8 cellular contexts compared by ENCODE assay signal in the genomic region with DNA sequence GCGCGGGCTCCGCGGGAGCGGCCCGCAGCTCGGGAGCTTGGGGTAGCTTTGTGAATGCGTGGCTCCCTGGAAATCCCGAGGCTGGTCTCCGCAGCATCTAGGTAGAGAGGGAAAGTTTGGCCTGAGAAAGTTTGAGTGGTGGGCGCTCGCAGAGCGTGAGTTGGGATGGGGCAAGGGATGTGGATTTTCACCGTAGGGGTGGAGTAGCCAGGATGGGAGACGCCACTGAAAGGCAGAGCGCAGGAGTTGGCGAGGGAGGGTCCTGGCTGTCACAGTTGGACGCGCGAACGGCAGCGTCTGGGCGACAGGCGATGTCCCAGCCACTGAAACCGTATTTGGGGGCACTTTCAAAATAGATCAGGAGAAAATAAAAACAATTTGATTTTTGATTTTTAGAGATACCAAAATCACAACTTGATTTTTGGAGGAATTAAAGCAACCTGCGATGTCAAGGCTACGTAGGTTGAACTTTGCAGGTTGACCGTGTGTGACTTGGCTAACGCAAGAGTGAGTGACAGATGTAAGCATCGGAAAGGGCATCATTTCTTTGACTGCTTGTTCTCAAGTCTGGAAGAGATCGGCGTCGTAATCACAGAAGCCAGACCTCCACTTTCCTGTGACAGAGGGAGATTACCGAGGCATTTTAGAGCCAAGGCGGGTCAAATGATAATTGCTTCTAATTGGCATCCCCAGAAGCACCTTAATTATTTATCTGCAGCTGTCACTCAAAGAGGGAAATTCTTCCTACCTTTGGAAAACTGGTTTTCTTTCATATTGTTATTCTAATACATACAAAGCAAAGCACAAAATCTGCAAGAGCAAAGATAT. TPM values are rescaled to one million over a fixed set of nuclear protein-coding genes. Genes with fewer than 3 reads are reported as not detected.
DNase-seq lines count a peak whose midpoint lies in the region; ATAC-seq, FAIRE-seq and TF ChIP-seq lines count a peak whose summit lies in the region.

No MANE protein-coding gene starts in this region.

- 2% methylated on average over 34 of the region's 35 CpGs for WGBS in SK-N-SH (ENCODE audit: low lambda C conversion rate)

- ATAC-seq in SK-N-SH treated with all-trans-retinoic acid at 6 μM for 48 hours (no peak), GM18873 (IDR thresholded peaks at IDR 0.05; ENCODE audit: low FRiP score, unreplicated experiment) (no peak), HG02759 (IDR thresholded peaks at IDR 0.05; ENCODE audit: unreplicated experiment) (no peak)

- H3K27ac ChIP-seq in SK-N-SH (ENCODE audit: low read depth in 2 of 2, low read length in 1 of 2) (no peak overlapping the region), endothelial cell of umbilical vein (ENCODE audit: insufficient read depth, low read depth, low read length) (peak overlapping the region; percentile 23)

- H3K27me3 Mint-ChIP-seq in nephron progenitor cell (ENCODE audit: low read depth, poor library complexity): no peaks in the 10 kb centered on the region

- no peaks in the 10 kb centered on the region for H3K9me1 ChIP-seq in endothelial cell of umbilical vein (replicated peaks; ENCODE audit: control insufficient read depth, extremely low read depth, insufficient read depth, low read length)

- dilution Hi-C loops in endothelial cell of umbilical vein (cut with MboI; ENCODE audit: extremely low pct_ligation_motif_present, low sequenced_read_pairs): no loop called here

- intact Hi-C loops in endothelial cell of umbilical vein (cut with micrococcal nuclease): loop anchor here (1.0 to 5.0 kb wide), 10 partner anchors 30 to 878 kb away; a partner anchor contains a TSS

- DNase-seq in SK-N-SH (no peak), RPMI8226 (peak; percentile 30), endothelial cell of umbilical vein (ENCODE audit: low read depth, low spot score) (no peak), nephron progenitor cell (peak; percentile 60)
- DNase-seq in effector CD8-positive, alpha-beta T cell (lab: John Stamatoyannopoulos, UW): no peak

- H3K79me2 ChIP-seq in SK-N-SH (ENCODE audit: insufficient read depth) (no peaks in the 10 kb centered on the region), endothelial cell of umbilical vein (ENCODE audit: control insufficient read depth, insufficient read depth, low read length) (no peaks in the 10 kb centered on the region)

- H3F3A ChIP-seq in SK-N-SH (replicated peaks; ENCODE audit: insufficient read depth): no peaks in the 10 kb centered on the region

- H3K36me3 ChIP-seq in SK-N-SH (replicated peaks in 1 of 2; ENCODE audit: control insufficient read depth in 1 of 2, insufficient read depth in 2 of 2, low read length in 1 of 2): no peaks in the 10 kb centered on the region
- H3K36me3 ChIP-seq in endothelial cell of umbilical vein (ENCODE audit: control insufficient read depth in 2 of 2, extremely low read depth in 1 of 2, insufficient read depth in 2 of 2, low read length in 2 of 2): no peaks in the 10 kb centered on the region

- peaks cover 5% of the 10 kb centered on the region for H3K36me3 Mint-ChIP-seq in nephron progenitor cell (ENCODE audit: low read depth)

- POLR2A ChIA-PET in SK-N-SH (lab: Yijun Ruan, JAX): no interaction called here
- POLR2A ChIA-PET in endothelial cell of umbilical vein (lab: Charles Lee): no interaction called here

- TF ChIP-seq RAD21 in SK-N-SH (IDR thresholded peaks at IDR 0.05; ENCODE audit: low read length): no peak

- no peak overlapping the region for H3K9ac ChIP-seq in SK-N-SH
- H3K9ac ChIP-seq in endothelial cell of umbilical vein (replicated peaks; ENCODE audit: extremely low read depth, insufficient read depth, low read length): peak overlapping the region; percentile 45

- no peaks in the 10 kb centered on the region for H3K9me2 ChIP-seq in SK-N-SH

- H3K4me1 Mint-ChIP-seq in nephron progenitor cell: peaks cover 77% of the 10 kb centered on the region

- no peak for FAIRE-seq in endothelial cell of umbilical vein (lab: Jason Lieb, UNC)

- H3K4me2 ChIP-seq in SK-N-SH: peak overlapping the region; percentile 93
- peak overlapping the region; percentile 44 for H3K4me2 ChIP-seq in endothelial cell of umbilical vein (ENCODE audit: insufficient read depth, low read length)

- no peak for TF ChIP-seq POLR2A in endothelial cell of umbilical vein (IDR thresholded peaks at IDR 0.05; ENCODE audit: low read depth, low read length)

- H3K4me3 ChIP-seq in SK-N-SH (ENCODE audit: low read depth in 2 of 2, low read length in 1 of 2): peak overlapping the region; percentile 55 to 61
- peak overlapping the region; percentile 35 to 73 (median 42) for H3K4me3 ChIP-seq in endothelial cell of umbilical vein (replicated peaks in 1 of 3; ENCODE audit: insufficient read depth in 1 of 3, low read depth in 1 of 3, low read length in 3 of 3)

- H3K9me3 ChIP-seq in SK-N-SH (no peaks in the 10 kb centered on the region), endothelial cell of umbilical vein (replicated peaks; ENCODE audit: control insufficient read depth, insufficient read depth, low read length) (no peaks in the 10 kb centered on the region)

- H2AFZ ChIP-seq in SK-N-SH (ENCODE audit: low read depth) (0 out of 2 replicates have a peak overlapping the region, but pooled peaks have one; percentile 67), endothelial cell of umbilical vein (ENCODE audit: low read depth, low read length) (peak overlapping the region; percentile 83)

- H3K27me3 ChIP-seq in SK-N-SH (ENCODE audit: insufficient read depth): peaks cover 71% of the 10 kb centered on the region
- H3K27me3 ChIP-seq in endothelial cell of umbilical vein (ENCODE audit: control insufficient read depth in 2 of 2, insufficient read depth in 2 of 2, low read length in 2 of 2): peaks cover 65 to 68% of the 10 kb centered on the region in 2 experiments

- H3K4me1 ChIP-seq in SK-N-SH (ENCODE audit: control insufficient read depth in 1 of 2, insufficient read depth in 2 of 2, low read depth in 1 of 2, low read length in 1 of 2) (peaks cover 0 to 18% of the 10 kb centered on the region in 2 experiments; a peak in 2 of 4 replicates), endothelial cell of umbilical vein (ENCODE audit: control insufficient read depth, extremely low read depth, insufficient read depth, low read length) (peaks cover 25% of the 10 kb centered on the region)

- peak overlapping the region; percentile 99 for H3K4me3 Mint-ChIP-seq in nephron progenitor cell

- peak overlapping the region; percentile 99 for H3K27ac Mint-ChIP-seq in nephron progenitor cell

- TF ChIP-seq CTCF in SK-N-SH (IDR thresholded peaks at IDR 0.05) (no peak), endothelial cell of umbilical vein (IDR thresholded peaks at IDR 0.05; ENCODE audit: extremely low read depth in 1 of 2, insufficient read depth in 1 of 2, low read depth in 1 of 2, low read length in 2 of 2) (no peak), nephron progenitor cell (IDR thresholded peaks at IDR 0.05) (no peak)

- no peaks in the 10 kb centered on the region for H4K20me1 ChIP-seq in SK-N-SH (ENCODE audit: insufficient read depth)
- H4K20me1 ChIP-seq in endothelial cell of umbilical vein (replicated peaks; ENCODE audit: control insufficient read depth, extremely low read depth, insufficient read depth, low read length): no peaks in the 10 kb centered on the region

- H3K9me3 Mint-ChIP-seq in nephron progenitor cell: no peaks in the 10 kb centered on the region

- CTCF ChIA-PET in SK-N-SH (lab: Yijun Ruan, JAX) (interaction anchor here (0.6 to 3.3 kb wide), 5 partner anchors 9 to 438 kb away, joined by 3 to 23 read pairs (median 4); no protein-coding TSS in a partner anchor), endothelial cell of umbilical vein (lab: Charles Lee) (interaction anchor here (1.6 to 10.2 kb wide), 2 partner anchors 10 to 437 kb away, joined by 4 to 439 read pairs; no protein-coding TSS in a partner anchor)

- no TSS peak for BruUV-seq in endothelial cell of umbilical vein (replicated peaks; lab: Mats Ljungman, UMichigan)

- TF ChIP-seq EP300 in SK-N-SH (IDR thresholded peaks at IDR 0.05; ENCODE audit: borderline replicate concordance in 1 of 2, low read depth in 1 of 2, low read length in 1 of 2): no peak

TF ChIP-seq in SK-N-SH, 30 proteins besides CTCF, POLR2A, EP300 and RAD21 (continues in another document):
- no peak for TF ChIP-seq RFX5 (IDR thresholded peaks at IDR 0.05; ENCODE audit: low read length)
- TF ChIP-seq NRF1 (IDR thresholded peaks at IDR 0.05; ENCODE audit: low read depth, low read length): no peak

TF ChIP-seq in SK-N-SH treated with all-trans-retinoic acid at 6 μM for 48 hours, 23 proteins besides CTCF, POLR2A, EP300 and RAD21 (continues in another document):
- no peak for TF ChIP-seq ZFP3 (CRISPR knock-in tag; IDR thresholded peaks at IDR 0.05)

TF ChIP-seq in endothelial cell of umbilical vein, 7 proteins besides CTCF, POLR2A, EP300 and RAD21:
- no peak for TF ChIP-seq POLR2AphosphoS5 (IDR thresholded peaks at IDR 0.05; ENCODE audit: insufficient read depth, low read depth, low read length)
- peak; percentile 44 for TF ChIP-seq EZH2 (IDR thresholded peaks at IDR 0.05; ENCODE audit: borderline replicate concordance, low read depth, low read length, severe bottlenecking)
TF ChIP-seq in endothelial cell of umbilical vein: peak in this region for 1.

RNA-seq across cellular contexts. Expression of a gene that starts 0.6 kb away (rescaled TPM):
- not detected in 2 replicates for polyA plus RNA-seq in SK-N-SH (2012; rRNA removed)
- not detected in 2 replicates for polyA plus RNA-seq in SK-N-SH (2012; cell fraction: cytosol; rRNA removed)
- polyA plus RNA-seq in SK-N-SH (2012; cell fraction: nucleus; rRNA removed): not detected in 2 replicates
- not detected in 2 replicates for total RNA-seq in endothelial cell of umbilical vein
- polyA plus RNA-seq in endothelial cell of umbilical vein: 0.03 and 0.07 TPM in 2 replicates
- polyA plus RNA-seq in endothelial cell of umbilical vein (2011; cell fraction: cytosol; rRNA removed): 0.03 TPM in 2 replicates
- 0.10 and 0.26 TPM in 2 replicates for polyA plus RNA-seq in endothelial cell of umbilical vein (2011; cell fraction: nucleus; rRNA removed)
- 0.74 and 0.92 TPM in 2 replicates for polyA plus RNA-seq in endothelial cell of umbilical vein (2012)
- not detected in 2 replicates for polyA minus RNA-seq in endothelial cell of umbilical vein
- polyA minus RNA-seq in endothelial cell of umbilical vein (2011; cell fraction: cytosol; rRNA and poly(A)+ RNA removed): not detected
- polyA minus RNA-seq in endothelial cell of umbilical vein (2011; cell fraction: nucleus; rRNA and poly(A)+ RNA removed): not detected in 2 replicates

RNA-seq across cellular contexts. Expression of a gene that starts 40.7 kb away (rescaled TPM):
- polyA plus RNA-seq in SK-N-SH (2012; rRNA removed) (16.3 and 19.6 TPM in 2 replicates), endothelial cell of umbilical vein (20.3 and 27.7 TPM in 2 replicates)
- 14.9 and 19.5 TPM in 2 replicates for polyA plus RNA-seq in SK-N-SH (2012; cell fraction: cytosol; rRNA removed)
- 26.4 and 30.5 TPM in 2 replicates for polyA plus RNA-seq in SK-N-SH (2012; cell fraction: nucleus; rRNA removed)
- total RNA-seq in endothelial cell of umbilical vein: 58.2 and 71.2 TPM in 2 replicates
- polyA plus RNA-seq in endothelial cell of umbilical vein (2011; cell fraction: cytosol; rRNA removed): 25.3 and 29.9 TPM in 2 replicates
- 57.9 and 62.1 TPM in 2 replicates for polyA plus RNA-seq in endothelial cell of umbilical vein (2011; cell fraction: nucleus; rRNA removed)
- 39.7 and 40.1 TPM in 2 replicates for polyA plus RNA-seq in endothelial cell of umbilical vein (2012)
- polyA minus RNA-seq in endothelial cell of umbilical vein: 111 and 159 TPM in 2 replicates
- polyA minus RNA-seq in endothelial cell of umbilical vein (2011; cell fraction: cytosol; rRNA and poly(A)+ RNA removed): 52.8 TPM
- 62.9 and 65.0 TPM in 2 replicates for polyA minus RNA-seq in endothelial cell of umbilical vein (2011; cell fraction: nucleus; rRNA and poly(A)+ RNA removed)

Comparison
In these comparisons a context has a peak if more than half of its experiments do, and no peak if none do; other contexts are left out.
1. DNase-seq: peak in RPMI8226 (single experiment) and nephron progenitor cell (single experiment); none in SK-N-SH (single experiment), endothelial cell of umbilical vein (single experiment) and effector CD8-positive, alpha-beta T cell (single experiment).